ENCODE assay signal across 1 cellular context in genomic region chr12:90280564-90281058, GRCh38.
TF ChIP-seq lines count a peak whose summit lies in the region.

No MANE protein-coding gene starts in this region.

TF ChIP-seq in GM12878, 131 proteins besides CTCF, POLR2A, EP300 and RAD21 (continued from another document):
- TF ChIP-seq PKNOX1 (IDR thresholded peaks at IDR 0.05) = peak; percentile 67
- TF ChIP-seq SMAD5 (IDR thresholded peaks at IDR 0.05; ENCODE audit: low read depth) = no peak
- TF ChIP-seq NBN (IDR thresholded peaks at IDR 0.05) = no peak
- TF ChIP-seq PBX3 (IDR thresholded peaks at IDR 0.05; ENCODE audit: insufficient replicate concordance, low read depth, low read length) = no peak
- TF ChIP-seq KAT2A (conservative IDR thresholded peaks at IDR 0.05; ENCODE audit: control insufficient read depth, low read depth, low read length) = no peak
- TF ChIP-seq NFIC (IDR thresholded peaks at IDR 0.05; ENCODE audit: low read depth, low read length) = peak; percentile 94
- no peak for TF ChIP-seq SREBF1 (IDR thresholded peaks at IDR 0.05; ENCODE audit: low read length)
- peak; percentile 69 for TF ChIP-seq IKZF1 (conservative IDR thresholded peaks at IDR 0.05)
- TF ChIP-seq ETV6 (conservative IDR thresholded peaks at IDR 0.05 in 1 of 2, IDR thresholded peaks at IDR 0.05 in 1 of 2; ENCODE audit: borderline replicate concordance in 1 of 2, low read depth in 1 of 2) = peak in 1 of 2 experiments; percentile 92; a peak in 2 of 4 replicates
- TF ChIP-seq DPF2 (IDR thresholded peaks at IDR 0.05) = peak; percentile 39; the same call in 1 of the 2 replicates
- TF ChIP-seq EED (IDR thresholded peaks at IDR 0.05; ENCODE audit: low read depth) = peak; percentile 98
- peak; percentile 81; the same call in 1 of the 2 replicates for TF ChIP-seq IRF4 (IDR thresholded peaks at IDR 0.05; ENCODE audit: low read depth, low read length)
- no peak for TF ChIP-seq CUX1 (IDR thresholded peaks at IDR 0.05; ENCODE audit: insufficient replicate concordance, low read depth, low read length)
- 0 out of 2 replicates have a peak, but pooled peaks have one; percentile 9 for TF ChIP-seq TCF7 (IDR thresholded peaks at IDR 0.05; ENCODE audit: borderline replicate concordance)
- TF ChIP-seq CEBPB (IDR thresholded peaks at IDR 0.05; ENCODE audit: borderline replicate concordance in 1 of 2, low read depth in 2 of 2, low read length in 2 of 2) = peak in 1 of 2 experiments; percentile 65; a peak in 1 of 4 replicates
- TF ChIP-seq RUNX3 (IDR thresholded peaks at IDR 0.05; ENCODE audit: low read length) = peak; percentile 97
- TF ChIP-seq LARP7 (IDR thresholded peaks at IDR 0.05) = no peak
- no peak for TF ChIP-seq USF1 (IDR thresholded peaks at IDR 0.05; ENCODE audit: borderline replicate concordance, extremely low read length, insufficient read depth, low read depth, low read length)
- TF ChIP-seq GABPA (IDR thresholded peaks at IDR 0.05; ENCODE audit: low read depth) = peak; percentile 54; the same call in 1 of the 2 replicates
- TF ChIP-seq MTA3 (IDR thresholded peaks at IDR 0.05; ENCODE audit: borderline replicate concordance, low read length) = peak; percentile 61; the same call in 1 of the 2 replicates
- TF ChIP-seq FOXM1 (IDR thresholded peaks at IDR 0.05; ENCODE audit: low read depth, low read length) = peak; percentile 94; the same call in 1 of the 2 replicates
